ENCODE assay signal across 2 cellular contexts in genomic region chr5:93589348-93589662, GRCh38.
TF ChIP-seq lines count a peak whose summit lies in the region.

No MANE protein-coding gene starts in this region.

TF ChIP-seq in SK-N-SH, 30 proteins besides CTCF, POLR2A, EP300 and RAD21 (continued from another document):
- TF ChIP-seq IRF3 (IDR thresholded peaks at IDR 0.05; ENCODE audit: low read depth, low read length) (no peak), SIN3A (IDR thresholded peaks at IDR 0.05; ENCODE audit: borderline replicate concordance, low read depth, low read length) (no peak), TEAD4 (IDR thresholded peaks at IDR 0.05; ENCODE audit: borderline replicate concordance, insufficient read depth) (no peak), FOXJ3 (CRISPR knock-in tag; IDR thresholded peaks at IDR 0.05) (no peak), USF2 (IDR thresholded peaks at IDR 0.05; ENCODE audit: borderline replicate concordance, low read depth, low read length) (no peak), PBX3 (IDR thresholded peaks at IDR 0.05) (no peak), GABPA (IDR thresholded peaks at IDR 0.05; ENCODE audit: low read depth) (no peak), RFX5 (IDR thresholded peaks at IDR 0.05; ENCODE audit: low read length) (no peak), NFIC (IDR thresholded peaks at IDR 0.05; ENCODE audit: borderline replicate concordance) (no peak), MXI1 (IDR thresholded peaks at IDR 0.05; ENCODE audit: low read depth, low read length) (no peak), REST (IDR thresholded peaks at IDR 0.05; ENCODE audit: low read depth, low read length) (no peak), CHD2 (IDR thresholded peaks at IDR 0.05; ENCODE audit: low read length, partially characterized antibody) (no peak), TAF1 (IDR thresholded peaks at IDR 0.05; ENCODE audit: borderline replicate concordance, low read depth, low read length) (no peak)

TF ChIP-seq in WTC11, 78 proteins besides CTCF, POLR2A, EP300 and RAD21 (continued from another document):
- TF ChIP-seq ZNF532 (CRISPR knock-in tag; IDR thresholded peaks at IDR 0.05; ENCODE audit: borderline replicate concordance) (no peak), E2F5 (CRISPR knock-in tag; IDR thresholded peaks at IDR 0.05) (no peak), MLX (CRISPR knock-in tag; IDR thresholded peaks at IDR 0.05) (no peak), ZNF138 (CRISPR knock-in tag; conservative IDR thresholded peaks at IDR 0.05) (no peak), USF1 (CRISPR knock-in tag; IDR thresholded peaks at IDR 0.05) (no peak), ZNF671 (CRISPR knock-in tag; IDR thresholded peaks at IDR 0.05) (no peak)
